Comparison of ENCODE assay signal across 25 cellular contexts in the genomic region with DNA sequence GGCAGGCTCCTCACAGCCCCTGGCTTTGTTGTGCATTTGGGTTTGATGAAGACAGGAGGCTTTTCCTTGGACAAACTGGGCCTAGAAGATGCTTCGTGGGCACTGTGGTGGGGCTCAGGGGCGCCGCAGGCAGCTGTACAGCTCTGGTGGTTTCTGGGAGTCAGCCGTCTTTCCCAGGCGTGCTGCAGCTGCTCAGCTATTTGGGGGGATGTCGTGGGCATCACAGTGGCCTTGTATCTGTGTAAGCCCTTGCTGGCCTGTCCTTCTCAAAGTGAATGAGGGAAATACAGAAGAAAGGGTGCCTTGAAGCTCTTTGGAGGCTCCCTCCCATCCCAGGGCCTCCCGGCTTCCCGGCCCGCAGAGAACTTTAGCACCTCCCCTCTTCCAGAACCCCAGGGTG.
"Had no signal": no experiment of that assay in that cellular context is flagged by ENCODE, and none has a peak within 500 bp of the region (broad histone marks: within the 10 kb centered on the region; RNA-seq: fewer than 3 reads in every experiment).

No MANE protein-coding gene starts in this region.

- H3K36me3 ChIP-seq: left lung, right atrium auricular region, thoracic aorta, uterus had no signal

- H3K9me3 ChIP-seq: esophagus squamous epithelium, heart right ventricle, left lung, lower lobe of right lung, right atrium auricular region, thoracic aorta, uterus had no signal

- H3K4me1 ChIP-seq: esophagus squamous epithelium, lower lobe of right lung, right atrium auricular region, uterus had no signal

- H3K27ac ChIP-seq: esophagus squamous epithelium, heart right ventricle, left lung, lower lobe of right lung, right atrium auricular region, thoracic aorta, uterus had no signal

- H3K27me3 ChIP-seq: esophagus squamous epithelium, heart right ventricle, left lung, right atrium auricular region, uterus had no signal

- H3K4me3 ChIP-seq: esophagus squamous epithelium, heart right ventricle, left lung, lower lobe of right lung, right atrium auricular region, thoracic aorta, uterus had no signal

- H3K27me3 Mint-ChIP-seq: activated CD4-positive, alpha-beta memory T cell treated with anti-CD3 and anti-CD28 coated beads for 36 hours; activated CD4-positive, alpha-beta T cell treated with anti-CD3 and anti-CD28 coated beads, Interleukin-2, amount 10 ng/mL, durations not matched to agents 24 days and 14 days; activated naive CD4-positive, alpha-beta T cell treated with anti-CD3 and anti-CD28 coated beads, Interleukin-2, amount 50 U/mL, for 24 hours; activated naive CD8-positive, alpha-beta T cell treated with anti-CD3 and anti-CD28 coated beads, Interleukin-2, amount 50 U/mL, for 24 hours; T-helper 17 cell; type B pancreatic cell had no signal

- H3K4me3 Mint-ChIP-seq: activated CD4-positive, alpha-beta memory T cell treated with anti-CD3 and anti-CD28 coated beads for 36 hours; activated CD4-positive, alpha-beta T cell treated with anti-CD3 and anti-CD28 coated beads, Interleukin-2, amount 10 ng/mL, durations not matched to agents 24 days and 14 days; activated naive CD4-positive, alpha-beta T cell treated with anti-CD3 and anti-CD28 coated beads, Interleukin-2, amount 50 U/mL, for 24 hours; activated naive CD8-positive, alpha-beta T cell treated with anti-CD3 and anti-CD28 coated beads, Interleukin-2, amount 50 U/mL, for 24 hours; neural crest cell; T-helper 17 cell; type B pancreatic cell had no signal

- DNase-seq: activated CD4-positive, alpha-beta memory T cell treated with anti-CD3 and anti-CD28 coated beads for 36 hours; activated CD4-positive, alpha-beta T cell treated with anti-CD3 and anti-CD28 coated beads, Interleukin-2, amount 10 ng/mL, durations not matched to agents 24 days and 14 days; activated CD4-positive, CD25-positive, alpha-beta regulatory T cell treated with anti-CD3 and anti-CD28 coated beads, Interleukin-2, amount 50 U/mL, for 72 hours; activated naive CD8-positive, alpha-beta T cell treated with anti-CD3 and anti-CD28 coated beads, Interleukin-2, amount 50 U/mL, for 24 hours; activated T-cell treated with anti-CD3 and anti-CD28 coated beads, Interleukin-2, amount 50 U/mL, for 48 hours; amygdala; cortex of kidney; esophagus squamous epithelium; foreskin melanocyte; heart right ventricle; left lung; lower lobe of right lung; mesendoderm; nucleus accumbens; stimulated activated CD4-positive, alpha-beta T cell treated with anti-CD3 and anti-CD28 coated beads, Interleukin-15, amount 100 ng/mL, for 24 hours; stimulated activated CD4-positive, alpha-beta T cell treated with anti-CD3 and anti-CD28 coated beads, Interleukin-2, amount 100 ng/mL, for 24 hours; stimulated activated naive CD4-positive, alpha-beta T cell treated with Interleukin-2 at 50 U/mL for 16 hours; T-helper 17 cell; uterus had no signal

- H3K27ac Mint-ChIP-seq: activated CD4-positive, alpha-beta memory T cell treated with anti-CD3 and anti-CD28 coated beads for 36 hours; activated CD4-positive, alpha-beta T cell treated with anti-CD3 and anti-CD28 coated beads, Interleukin-2, amount 10 ng/mL, durations not matched to agents 24 days and 14 days; activated naive CD4-positive, alpha-beta T cell treated with anti-CD3 and anti-CD28 coated beads, Interleukin-2, amount 50 U/mL, for 24 hours; activated naive CD8-positive, alpha-beta T cell treated with anti-CD3 and anti-CD28 coated beads, Interleukin-2, amount 50 U/mL, for 24 hours; activated T-helper 2 cell treated with anti-CD3 and anti-CD28 coated beads, Interferon-gamma antibody, Interleukin-2, Interleukin-4, amounts not matched to agents 10 μg/mL and 5 μg/mL and 100 μg/mL, durations not matched to agents 14 hours and 24 hours and 36 hours; T-helper 17 cell; type B pancreatic cell had no signal

- H3K9me3 Mint-ChIP-seq: activated CD4-positive, alpha-beta memory T cell treated with anti-CD3 and anti-CD28 coated beads for 36 hours; activated CD4-positive, alpha-beta T cell treated with anti-CD3 and anti-CD28 coated beads, Interleukin-2, amount 10 ng/mL, durations not matched to agents 24 days and 14 days; activated naive CD4-positive, alpha-beta T cell treated with anti-CD3 and anti-CD28 coated beads, Interleukin-2, amount 50 U/mL, for 24 hours; activated naive CD8-positive, alpha-beta T cell treated with anti-CD3 and anti-CD28 coated beads, Interleukin-2, amount 50 U/mL, for 24 hours; activated T-helper 2 cell treated with anti-CD3 and anti-CD28 coated beads, Interferon-gamma antibody, Interleukin-2, Interleukin-4, amounts not matched to agents 10 μg/mL and 5 μg/mL and 100 μg/mL, durations not matched to agents 14 hours and 24 hours and 36 hours; neural crest cell; type B pancreatic cell had no signal

- ATAC-seq: activated naive CD8-positive, alpha-beta T cell treated with anti-CD3 and anti-CD28 coated beads, Interleukin-2, amount 50 U/mL, for 24 hours; heart right ventricle; left lung; lower lobe of right lung; T-helper 17 cell had no signal
